ENCODE assay signal across 8 cellular contexts in the genomic region with DNA sequence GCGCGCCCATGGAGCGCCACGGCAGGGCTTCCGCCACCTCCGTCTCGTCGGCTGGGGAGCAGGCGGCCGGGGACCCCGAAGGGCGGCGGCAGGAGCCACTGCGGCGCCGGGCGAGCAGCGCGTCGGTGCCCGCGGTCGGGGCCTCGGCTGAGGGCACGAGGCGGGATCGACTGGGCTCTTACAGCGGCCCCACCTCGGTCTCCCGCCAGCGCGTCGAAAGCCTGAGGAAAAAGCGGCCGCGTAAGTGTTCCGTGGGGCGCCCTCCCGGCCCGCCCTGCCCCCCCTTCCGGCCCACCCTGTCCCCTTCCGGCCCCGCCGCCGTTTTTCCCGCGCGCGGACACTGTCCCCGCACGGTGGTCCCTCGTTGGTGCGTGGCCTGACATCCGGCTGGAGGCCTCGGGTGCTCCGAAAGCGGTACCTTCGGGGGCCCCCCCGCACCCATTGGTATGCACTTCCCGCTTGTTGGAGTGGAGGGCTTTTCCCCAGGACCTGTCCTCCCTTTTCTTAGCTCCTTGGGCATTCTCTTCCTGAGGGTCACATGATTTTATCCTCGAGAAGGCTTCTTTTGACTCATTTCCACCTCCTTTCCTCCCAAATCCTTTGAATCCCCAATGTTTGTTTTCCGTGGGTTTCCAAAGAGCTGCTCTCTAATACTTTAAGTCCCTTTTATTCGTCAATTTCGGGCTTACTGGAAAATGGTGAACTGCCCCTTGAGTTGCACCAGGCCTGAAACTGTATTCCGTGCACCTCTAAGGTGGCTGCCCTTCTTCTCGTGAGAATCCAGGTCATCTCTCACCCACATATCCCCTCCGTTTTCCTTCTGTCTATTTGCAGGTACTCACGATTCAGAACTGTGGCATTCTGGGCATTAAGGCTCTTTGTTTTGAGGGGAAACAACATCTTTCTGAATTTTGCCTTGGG. TPM values are rescaled to one million over a fixed set of nuclear protein-coding genes. Genes with fewer than 3 reads are reported as not detected.
DNase-seq lines count a peak whose midpoint lies in the region; ATAC-seq, FAIRE-seq and TF ChIP-seq lines count a peak whose summit lies in the region.

No MANE protein-coding gene starts in this region.

- TF ChIP-seq POLR2A in GM12878 (IDR thresholded peaks at IDR 0.05; ENCODE audit: low read depth, low read length), result no peak

- peak overlapping the region; percentile 94 to 99 (median 99) for H3K4me3 Mint-ChIP-seq in immature natural killer cell

- peak; percentile 4 for ATAC-seq in HG03097 (IDR thresholded peaks at IDR 0.05; ENCODE audit: low FRiP score, unreplicated experiment)
- ATAC-seq in GM12878, result peak; percentile 49

- H3K27ac ChIP-seq in SJSA1, result peak overlapping the region; percentile 94
- H3K27ac ChIP-seq in GM12878 (ENCODE audit: control insufficient read depth, insufficient read depth), result peak overlapping the region; percentile 89

- H3K9ac ChIP-seq in GM12878 (ENCODE audit: control insufficient read depth, insufficient read depth, low read length), result peak overlapping the region; percentile 90

- peak overlapping the region; percentile 98 to 99 (median 98) for H3K27ac Mint-ChIP-seq in immature natural killer cell

- no peak for FAIRE-seq in GM12878 (lab: Jason Lieb, UNC)

- H3K36me3 ChIP-seq in SJSA1, result peaks cover 47% of the 10 kb centered on the region
- peaks cover 0 to 4% of the 10 kb centered on the region in 2 experiments; a peak in 1 of 4 replicates for H3K36me3 ChIP-seq in GM12878 (ENCODE audit: control insufficient read depth in 2 of 2, insufficient read depth in 2 of 2, low read length in 1 of 2)

- no peak; a peak in 1 of 4 replicates for TF ChIP-seq EP300 in GM12878 (IDR thresholded peaks at IDR 0.05; ENCODE audit: borderline replicate concordance in 1 of 2, control insufficient read depth in 1 of 2, low read depth in 2 of 2, low read length in 2 of 2)

- H3K4me1 ChIP-seq in SJSA1 (replicated peaks) (peaks cover 23% of the 10 kb centered on the region), GM12878 (ENCODE audit: control insufficient read depth, insufficient read depth, low read length) (peaks cover 20% of the 10 kb centered on the region)

- H3K4me3 ChIP-seq in SJSA1, result peak overlapping the region; percentile 97
- H3K4me3 ChIP-seq in GM12878, result peak overlapping the region; percentile 97

- peak overlapping the region; percentile 86 for H3K4me2 ChIP-seq in GM12878 (ENCODE audit: control insufficient read depth, insufficient read depth)

- TF ChIP-seq RAD21 in GM12878 (IDR thresholded peaks at IDR 0.05; ENCODE audit: insufficient read depth, low read depth, low read length), result no peak

- peaks cover 56 to 70% of the 10 kb centered on the region in 2 donors for H3K4me1 Mint-ChIP-seq in immature natural killer cell

- H3K9me3 ChIP-seq in SJSA1 (replicated peaks) (no peaks in the 10 kb centered on the region), GM12878 (replicated peaks; ENCODE audit: control insufficient read depth, insufficient read depth, low read length) (no peaks in the 10 kb centered on the region)

- no peaks in the 10 kb centered on the region for H3K27me3 ChIP-seq in SJSA1 (replicated peaks)
- no peaks in the 10 kb centered on the region for H3K27me3 ChIP-seq in GM12878 (replicated peaks in 1 of 2; ENCODE audit: control insufficient read depth in 2 of 2, insufficient read depth in 2 of 2, low read length in 1 of 2)

- SMC1A ChIA-PET in GM12878 (lab: Charles Lee; ENCODE audit: uncharacterized antibody, unreplicated experiment), result interaction anchor here (0.7 to 9.8 kb wide), 3 partner anchors 12 to 40 kb away, joined by 3 to 69 read pairs (median 5); no protein-coding TSS in a partner anchor

- DNase-seq in activated T-cell treated with anti-CD3 and anti-CD28 coated beads for 1 hour (ENCODE audit: low read depth) (peak; percentile 7), SJSA1 (ENCODE audit: low read depth in 1 of 2, low spot score in 2 of 2) (peak; percentile 49 to 71), GM12878 (ENCODE audit: low read depth, low spot score) (no peak), immature natural killer cell (peak in 1 of 3 donors; percentile 40), NCI-H2107 treated with DMSO at 0.1 percent for 48 hours (lab: John Stamatoyannopoulos, UW; ENCODE audit: unreplicated experiment) (no peak)
- no peak for DNase-seq in activated T-cell treated with anti-CD3 and anti-CD28 coated beads, Interleukin-2, amount 50 U/mL, for 1 hour
- DNase-seq in stimulated activated CD4-positive, alpha-beta T cell treated with anti-CD3 and anti-CD28 coated beads, Interleukin-12 subunit alpha, Interleukin-12 subunit beta, amount 100 ng/mL, for 4 hours, result peak; percentile 32

- BruUV-seq in GM12878 (replicated peaks; lab: Mats Ljungman, UMichigan), result no TSS peak

- no peak for TF ChIP-seq CTCF in GM12878 (IDR thresholded peaks at IDR 0.05 in 2 of 3, conservative IDR thresholded peaks at IDR 0.05 in 1 of 3; ENCODE audit: control insufficient read depth in 2 of 3, extremely low read depth in 1 of 3, insufficient read depth in 1 of 3, low read depth in 3 of 3, low read length in 3 of 3)

- intact Hi-C loops in GM12878 (cut with micrococcal nuclease; ENCODE audit: unreplicated experiment), result loop anchor here (2.0 kb wide), 1 partner anchor 17 kb away; no protein-coding TSS in a partner anchor

- H3K9me3 Mint-ChIP-seq in immature natural killer cell, result no peaks in the 10 kb centered on the region

- no peaks in the 10 kb centered on the region for H3K36me3 Mint-ChIP-seq in immature natural killer cell

- under 1% methylated on average over 55 of the region's 68 CpGs for WGBS in GM12878 (ENCODE audit: insufficient coverage, insufficient replicate concordance, low lambda C conversion rate, missing lambda C conversion rate)

- RAD21 ChIA-PET in GM12878 (lab: Charles Lee; ENCODE audit: unreplicated experiment), result interaction anchor here (1.0 to 6.4 kb wide), 2 partner anchors 17 to 120 kb away, joined by 4 to 41 read pairs; no protein-coding TSS in a partner anchor

- CTCF ChIA-PET in GM12878 (lab: Yijun Ruan, JAX), result interaction anchor here (1.0 to 3.3 kb wide), 2 partner anchors 12 to 119 kb away, joined by 3 to 11 read pairs; no protein-coding TSS in a partner anchor

- in situ Hi-C loops in GM12878 (cut with MboI), result no loop called here

- H3K27me3 Mint-ChIP-seq in immature natural killer cell (ENCODE audit: low read depth in 3 of 3), result peaks cover 6 to 11% (median 9%) of the 10 kb centered on the region in 3 donors

- H3K79me2 ChIP-seq in GM12878 (ENCODE audit: control insufficient read depth, insufficient read depth, low read length), result peaks cover 73% of the 10 kb centered on the region

- POLR2A ChIA-PET in GM12878 (lab: Charles Lee), result interaction anchor here (0.7 to 7.2 kb wide), 4 partner anchors 17 to 195 kb away, joined by 3 to 68 read pairs (median 3); partner anchors contain the start of gene CDC25B

- peaks cover 12% of the 10 kb centered on the region; the same call in 1 of the 2 replicates for H4K20me1 ChIP-seq in GM12878 (ENCODE audit: control insufficient read depth, insufficient read depth)

- H2AFZ ChIP-seq in GM12878 (ENCODE audit: control insufficient read depth, low read depth, low read length), result peak overlapping the region; percentile 48; the same call in 1 of the 2 replicates

TF ChIP-seq in GM12878, 131 proteins besides CTCF, POLR2A, EP300 and RAD21 (continues in another document):
- TF ChIP-seq TAF1 (IDR thresholded peaks at IDR 0.05; ENCODE audit: borderline replicate concordance, low read depth, low read length), result no peak

RNA-seq across cellular contexts. Expression of gene PANK2, which starts 0.6 kb away (rescaled TPM):
- 66.3 and 70.6 TPM in 2 replicates for total RNA-seq in SJSA1 (2014; rRNA removed; shearing (Covaris generic))
- total RNA-seq in GM12878 (2013; cell fraction: nucleolus; rRNA removed), result 79.9 and 89.9 TPM in 2 replicates
- total RNA-seq in GM12878 (2014; rRNA removed) (34.3 and 40.9 TPM in 2 replicates), GM12878 (2014; rRNA removed; fragmentation: Illumina TruSeq; extraction: Trizol) (38.5 and 41.1 TPM in 2 replicates), GM12878 (2021) (37.7 and 39.6 TPM in 2 replicates)
- 22.3 TPM for polyA plus RNA-seq in GM12878 (2011; ENCODE audit: low read depth)
- polyA plus RNA-seq in GM12878 (2011; rRNA removed) (31.7 and 45.1 TPM in 2 replicates), GM12878 (2014; fragmentation: Illumina TruSeq; extraction: Trizol) (32.4 and 43.6 TPM in 2 replicates), GM12878 (2014; fragmentation: Nextera tagmentation; extraction: Ambion mirVana) (10 to 100 TPM; 13.2 to 16.3 TPM), GM12878 (2014; rRNA removed) (24.9 and 28.3 TPM in 2 replicates), GM12878 (2016; fragmentation: Nextera tagmentation; extraction: Ambion mirVana) (10 to 100 TPM; 39.5 to 43.4 TPM), immature natural killer cell (10 to 100 TPM; 42.1 to 53.0 (median 44.3) TPM)
- 15.7 and 17.9 TPM in 2 replicates for polyA plus RNA-seq in GM12878 (2011; cell fraction: cytosol; rRNA removed)
- 28.5 and 34.2 TPM in 2 replicates for polyA plus RNA-seq in GM12878 (2011; cell fraction: nucleus; rRNA removed)
- 31.7 and 32.9 TPM in 2 replicates for polyA plus RNA-seq in GM12878 (2012)
- polyA minus RNA-seq in GM12878 (2011; rRNA and poly(A)+ RNA removed), result 29.7 and 47.0 TPM in 2 replicates
- polyA minus RNA-seq in GM12878 (2011; cell fraction: cytosol; rRNA and poly(A)+ RNA removed), result 11.1 and 13.6 TPM in 2 replicates
- 24.1 and 40.4 TPM in 2 replicates for polyA minus RNA-seq in GM12878 (2011; cell fraction: nucleus; rRNA and poly(A)+ RNA removed)

RNA-seq across cellular contexts. Expression of gene MAVS, which starts 43.1 kb away (rescaled TPM):
- total RNA-seq in SJSA1 (2014; rRNA removed; shearing (Covaris generic)), result 14.4 and 21.5 TPM in 2 replicates
- total RNA-seq in GM12878 (2013; cell fraction: nucleolus; rRNA removed), result 34.6 and 35.3 TPM in 2 replicates
- 15.2 and 16.2 TPM in 2 replicates for total RNA-seq in GM12878 (2014; rRNA removed)
- total RNA-seq in GM12878 (2014; rRNA removed; fragmentation: Illumina TruSeq; extraction: Trizol), result 10.9 and 11.7 TPM in 2 replicates
- 23.5 and 25.2 TPM in 2 replicates for total RNA-seq in GM12878 (2021)
- polyA plus RNA-seq in GM12878 (2011; ENCODE audit: low read depth), result 8.8 TPM
- polyA plus RNA-seq in GM12878 (2011; rRNA removed), result 7.6 and 10.0 TPM in 2 replicates
- 8.8 and 9.1 TPM in 2 replicates for polyA plus RNA-seq in GM12878 (2011; cell fraction: cytosol; rRNA removed)
- polyA plus RNA-seq in GM12878 (2011; cell fraction: nucleus; rRNA removed), result 18.0 and 21.1 TPM in 2 replicates
- polyA plus RNA-seq in GM12878 (2012), result 10.8 and 12.3 TPM in 2 replicates
- polyA plus RNA-seq in GM12878 (2014; fragmentation: Illumina TruSeq; extraction: Trizol), result 14.5 and 15.6 TPM in 2 replicates
- polyA plus RNA-seq in GM12878 (2014; fragmentation: Nextera tagmentation; extraction: Ambion mirVana), result 1 to 10 TPM; 1.6 to 2.0 TPM
- polyA plus RNA-seq in GM12878 (2014; rRNA removed), result 17.5 and 18.7 TPM in 2 replicates
- polyA plus RNA-seq in GM12878 (2016; fragmentation: Nextera tagmentation; extraction: Ambion mirVana), result 10 to 100 TPM; 12.4 to 12.9 TPM
- polyA minus RNA-seq in GM12878 (2011; rRNA and poly(A)+ RNA removed), result 14.5 and 18.8 TPM in 2 replicates
- 6.0 and 7.2 TPM in 2 replicates for polyA minus RNA-seq in GM12878 (2011; cell fraction: cytosol; rRNA and poly(A)+ RNA removed)
- polyA minus RNA-seq in GM12878 (2011; cell fraction: nucleus; rRNA and poly(A)+ RNA removed), result 6.5 and 13.4 TPM in 2 replicates
- polyA plus RNA-seq in immature natural killer cell, result 1 to 10 TPM; 1.8 to 9.3 (median 2.5) TPM

Comparison
In these comparisons a context has a peak if more than half of its experiments do, and no peak if none do; other contexts are left out.
1. DNase-seq: peak in activated T-cell treated with anti-CD3 and anti-CD28 coated beads for 1 hour (single experiment), SJSA1 (2 of 2) and stimulated activated CD4-positive, alpha-beta T cell treated with anti-CD3 and anti-CD28 coated beads, Interleukin-12 subunit alpha, Interleukin-12 subunit beta, amount 100 ng/mL, for 4 hours (single experiment); none in activated T-cell treated with anti-CD3 and anti-CD28 coated beads, Interleukin-2, amount 50 U/mL, for 1 hour (single experiment), GM12878 (single experiment) and NCI-H2107 treated with DMSO at 0.1 percent for 48 hours (single experiment).